9 cellular contexts compared by ENCODE assay signal in genomic region chr21:38505654-38506523, GRCh38. TPM values are rescaled to one million over a fixed set of nuclear protein-coding genes. Genes with fewer than 3 reads are reported as not detected.
DNase-seq lines count a peak whose midpoint lies in the region; ATAC-seq, FAIRE-seq and TF ChIP-seq lines count a peak whose summit lies in the region.
"Had no signal": no experiment of that assay in that cellular context is flagged by ENCODE, and none has a peak within 500 bp of the region (broad histone marks: within the 10 kb centered on the region; RNA-seq: fewer than 3 reads in every experiment).

No MANE protein-coding gene starts in this region.

- H3K4me2 ChIP-seq in K562 (ENCODE audit: insufficient read depth, low read length) = no peak overlapping the region

- peak; percentile 48 to 74 for TF ChIP-seq CTCF in Caco-2 (IDR thresholded peaks at IDR 0.05; ENCODE audit: insufficient read depth in 1 of 2, low read depth in 1 of 2, low read length in 1 of 2, severe bottlenecking in 1 of 2, unreplicated experiment in 1 of 2)
- TF ChIP-seq CTCF in K562 (IDR thresholded peaks at IDR 0.05 in 2 of 3, conservative IDR thresholded peaks at IDR 0.05 in 1 of 3; ENCODE audit: insufficient read depth in 2 of 3, low read depth in 1 of 3, low read length in 3 of 3) = peak; percentile 57 to 75 (median 66)

- H3K4me3 ChIP-seq in Caco-2 (ENCODE audit: low read depth, low read length) (no peak overlapping the region), K562 (no peak overlapping the region), subcutaneous abdominal adipose tissue (ENCODE audit: low read depth in 1 of 5, low read length in 5 of 5) (peak overlapping the region in 3 of 5 donors; percentile 28 to 36 (median 28))

- H2AFZ ChIP-seq in K562 (ENCODE audit: low read depth, low read length) = no peak overlapping the region

- H3K27ac ChIP-seq in K562 (ENCODE audit: extremely low read depth, low read depth, low read length) (no peak overlapping the region), subcutaneous abdominal adipose tissue (ENCODE audit: low read depth, low read length) (peak overlapping the region; percentile 9)

- no peaks in the 10 kb centered on the region for H3K36me3 Mint-ChIP-seq in Caco-2 (ENCODE audit: insufficient read depth, unreplicated experiment)
- H3K36me3 Mint-ChIP-seq in immature natural killer cell = no peaks in the 10 kb centered on the region

- H3K4me1 ChIP-seq in Caco-2 = no peaks in the 10 kb centered on the region
- no peaks in the 10 kb centered on the region for H3K4me1 ChIP-seq in K562 (replicated peaks in 1 of 2; ENCODE audit: control insufficient read depth in 2 of 2, insufficient read depth in 2 of 2, low read length in 2 of 2)
- peaks cover 0 to 20% (median 5%) of the 10 kb centered on the region in 5 donors for H3K4me1 ChIP-seq in subcutaneous abdominal adipose tissue (ENCODE audit: control insufficient read depth in 5 of 5, insufficient read depth in 5 of 5, low read length in 5 of 5)

- peak in 1 of 2 experiments; percentile 34 for DNase-seq in Caco-2
- DNase-seq in HS-5 (ENCODE audit: low read depth) = peak; percentile 39
- DNase-seq in NCI-H748 (lab: John Stamatoyannopoulos, UW; ENCODE audit: unreplicated experiment) = peak; percentile 81
- peak in 3 of 4 experiments; percentile 20 to 60 (median 31) for DNase-seq in K562 (ENCODE audit: extremely low read depth in 1 of 4, low spot score in 3 of 4)
- DNase-seq in immature natural killer cell = peak in 2 of 3 donors; percentile 13 to 17
- no peak for DNase-seq in OCI-M2 (lab: John Stamatoyannopoulos, UW; ENCODE audit: unreplicated experiment)

- 0 out of 2 replicates have a peak, but pooled peaks cover 6% of the 10 kb centered on the region for H4K20me1 ChIP-seq in K562 (replicated peaks; ENCODE audit: control insufficient read depth, insufficient read depth, low read length)

- 4% methylated on average over 9 of the region's 9 CpGs for WGBS in K562 (ENCODE audit: insufficient coverage, low coverage, missing lambda C conversion rate)

- POLR2A ChIA-PET in Caco-2 (lab: Charles Lee) = no interaction called here
- POLR2A ChIA-PET in K562 (lab: Yijun Ruan, JAX) = interaction anchor here (0.6 kb wide), 2 partner anchors 162 to 420 kb away, joined by 3 read pairs; no protein-coding TSS in a partner anchor

- no peaks in the 10 kb centered on the region for H3K9me3 Mint-ChIP-seq in Caco-2 (ENCODE audit: unreplicated experiment)
- peaks cover 0 to 2% (median 0%) of the 10 kb centered on the region in 6 donors for H3K9me3 Mint-ChIP-seq in immature natural killer cell

- in situ Hi-C loops in K562 (cut with MboI) = no loop called here

- no peak for TF ChIP-seq EP300 in K562 (IDR thresholded peaks at IDR 0.05; ENCODE audit: low read length)

- H3K79me2 ChIP-seq in K562 (ENCODE audit: control insufficient read depth, insufficient read depth, low read length) = no peaks in the 10 kb centered on the region

- H3K27me3 Mint-ChIP-seq in Caco-2 (ENCODE audit: insufficient read depth, unreplicated experiment) = peaks cover 10% of the 10 kb centered on the region
- peaks cover 0 to 6% (median 2%) of the 10 kb centered on the region in 3 donors for H3K27me3 Mint-ChIP-seq in immature natural killer cell (ENCODE audit: low read depth in 3 of 3)

- no peaks in the 10 kb centered on the region for H3K36me3 ChIP-seq in Caco-2 (ENCODE audit: control insufficient read depth, insufficient read depth, low read length)
- no peaks in the 10 kb centered on the region for H3K36me3 ChIP-seq in K562 (ENCODE audit: control insufficient read depth, insufficient read depth, low read length)
- H3K36me3 ChIP-seq in subcutaneous abdominal adipose tissue (ENCODE audit: control insufficient read depth in 5 of 5, insufficient read depth in 5 of 5, low read length in 5 of 5) = no peaks in the 10 kb centered on the region

- FAIRE-seq in K562 (lab: Jason Lieb, UNC) = peak; percentile 96

- no TSS peak for BruUV-seq in Caco-2 (replicated peaks; lab: Mats Ljungman, UMichigan)
- BruUV-seq in K562 (replicated peaks; lab: Mats Ljungman, UMichigan) = no TSS peak

- H3K4me3 Mint-ChIP-seq in Caco-2 (ENCODE audit: unreplicated experiment) = no peak overlapping the region
- peak overlapping the region in 2 of 5 donors; percentile 27 to 79 for H3K4me3 Mint-ChIP-seq in immature natural killer cell

- CTCF ChIA-PET in Caco-2 (lab: Charles Lee) = interaction anchor here (0.6 to 1.0 kb wide), 5 partner anchors 125 to 632 kb away, joined by 3 to 6 read pairs (median 4); no protein-coding TSS in a partner anchor
- CTCF ChIA-PET in K562 (lab: Yijun Ruan, JAX; ENCODE audit: low intra/inter-chr PET ratio) = interaction anchor here (0.6 kb wide), 1 partner anchor 1012 kb away, joined by 4 read pairs; no protein-coding TSS in a partner anchor

- no peak overlapping the region for H3K27ac Mint-ChIP-seq in Caco-2 (ENCODE audit: unreplicated experiment)
- H3K27ac Mint-ChIP-seq in immature natural killer cell = peak overlapping the region in 1 of 6 donors; percentile 57

- H3K9me3 ChIP-seq in Caco-2 = no peaks in the 10 kb centered on the region
- H3K9me3 ChIP-seq in K562 (replicated peaks; ENCODE audit: control insufficient read depth, insufficient read depth, low read depth, low read length) = no peaks in the 10 kb centered on the region
- H3K9me3 ChIP-seq in subcutaneous abdominal adipose tissue (ENCODE audit: control insufficient read depth in 5 of 5, low read length in 5 of 5) = no peaks in the 10 kb centered on the region

- peak; percentile 95 for ATAC-seq in K562
- ATAC-seq in HG03108 (IDR thresholded peaks at IDR 0.05; ENCODE audit: unreplicated experiment) = no peak

- no peaks in the 10 kb centered on the region for H3K27me3 ChIP-seq in Caco-2 (replicated peaks; ENCODE audit: control insufficient read depth, insufficient read depth, low read length)
- peaks cover 17 to 24% of the 10 kb centered on the region in 2 experiments for H3K27me3 ChIP-seq in K562 (ENCODE audit: control insufficient read depth in 2 of 2, insufficient read depth in 2 of 2, low read length in 2 of 2)
- H3K27me3 ChIP-seq in subcutaneous abdominal adipose tissue (ENCODE audit: control insufficient read depth in 5 of 5, insufficient read depth in 4 of 5, low read length in 5 of 5) = peaks cover 0 to 7% (median 3%) of the 10 kb centered on the region in 5 donors

- H3K9me1 ChIP-seq in K562 (ENCODE audit: control insufficient read depth, insufficient read depth, low read length) = no peaks in the 10 kb centered on the region

- intact Hi-C loops in Caco-2 (cut with micrococcal nuclease; ENCODE audit: unreplicated experiment) = loop anchor here (2.0 to 5.0 kb wide), 2 partner anchors 207 to 631 kb away; no protein-coding TSS in a partner anchor
- intact Hi-C loops in K562 (cut with micrococcal nuclease) = loop anchor here (2.0 to 10.0 kb wide), 2 partner anchors 209 to 633 kb away; no protein-coding TSS in a partner anchor

- no peak for TF ChIP-seq POLR2A in K562 (conservative IDR thresholded peaks at IDR 0.05)

- peak; percentile 59 to 77 for TF ChIP-seq RAD21 in K562 (CRISPR knock-in tag; conservative IDR thresholded peaks at IDR 0.05 in 1 of 2, IDR thresholded peaks at IDR 0.05 in 1 of 2)

- H3K4me1 Mint-ChIP-seq in Caco-2 (ENCODE audit: low read depth, unreplicated experiment) (no peaks in the 10 kb centered on the region), immature natural killer cell (peaks cover 11 to 17% of the 10 kb centered on the region in 2 donors)

- H3K9ac ChIP-seq in K562 (ENCODE audit: insufficient read depth in 1 of 2, low read depth in 2 of 2, low read length in 2 of 2) (no peak overlapping the region), subcutaneous abdominal adipose tissue (ENCODE audit: low read length in 5 of 5) (no peak overlapping the region)

TF ChIP-seq in K562, 482 proteins besides CTCF, POLR2A, EP300 and RAD21 (continues in another document):
- TF ChIP-seq TEAD4 (IDR thresholded peaks at IDR 0.05; ENCODE audit: low read length) = peak; percentile 53; the same call in 1 of the 2 replicates
- no peak for TF ChIP-seq TEAD4 (CRISPR knock-in tag; IDR thresholded peaks at IDR 0.05; ENCODE audit: borderline replicate concordance)
- no peak for TF ChIP-seq BHLHE40 (IDR thresholded peaks at IDR 0.05; ENCODE audit: low read length)
- no peak for TF ChIP-seq SIX5 (IDR thresholded peaks at IDR 0.05; ENCODE audit: borderline replicate concordance in 1 of 2, insufficient read depth in 1 of 2, low read depth in 1 of 2, low read length in 2 of 2)
- no peak for TF ChIP-seq RAD51 (IDR thresholded peaks at IDR 0.05; ENCODE audit: borderline replicate concordance, low read depth)
- no peak for TF ChIP-seq ZNF655 (CRISPR knock-in tag; IDR thresholded peaks at IDR 0.05)
- peak; percentile 65; the same call in 1 of the 2 replicates for TF ChIP-seq TEAD2 (tag; IDR thresholded peaks at IDR 0.05)
- TF ChIP-seq BRD4 (IDR thresholded peaks at IDR 0.05) = no peak

RNA-seq across cellular contexts. Expression of gene ERG, which starts 7.6 kb away (rescaled TPM):
- total RNA-seq in Caco-2 (2022) = not detected in 2 replicates
- total RNA-seq in K562 (2011; cell fraction: chromatin; rRNA removed; ENCODE audit: low replicate concordance) = not detected in 2 replicates
- total RNA-seq in K562 (2011; cell fraction: nucleolus; rRNA removed) = not detected in 2 replicates
- not detected in 2 replicates for total RNA-seq in K562 (2011; cell fraction: nucleoplasm; rRNA removed)
- total RNA-seq in K562 (2014; rRNA removed) = not detected in 2 replicates
- total RNA-seq in K562 (2014; rRNA removed; fragmentation: Illumina TruSeq; extraction: Trizol) = not detected in 2 replicates
- total RNA-seq in K562 (2015; rRNA removed; fragmentation: Illumina TruSeq; extraction: Trizol) = not detected in 2 replicates
- total RNA-seq in K562 (2021) = not detected in 2 replicates
- not detected in 2 replicates for polyA plus RNA-seq in K562 (2011; rRNA removed)
- 0.07 TPM in 1 of 2 replicates, not detected in the other for polyA plus RNA-seq in K562 (2011; cell fraction: cytosol; rRNA removed)
- polyA plus RNA-seq in K562 (2011; cell fraction: nucleus; rRNA removed) = 0.30 TPM in 1 of 2 replicates, not detected in the other
- 0.03 and 0.07 TPM in 2 replicates for polyA plus RNA-seq in K562 (2012)
- polyA plus RNA-seq in K562 (2014; fragmentation: Illumina TruSeq; extraction: Trizol) = not detected in 2 replicates
- under 1 TPM in 1 of 2 experiments, not detected in 1; 0.06 TPM for polyA plus RNA-seq in K562 (2014; fragmentation: Nextera tagmentation; extraction: Ambion mirVana)
- polyA plus RNA-seq in K562 (2014; rRNA removed) = not detected in 2 replicates
- not detected in 2 replicates for polyA minus RNA-seq in K562 (2011; rRNA and poly(A)+ RNA removed)
- polyA minus RNA-seq in K562 (2011; cell fraction: cytosol; rRNA and poly(A)+ RNA removed) = not detected in 2 replicates
- polyA minus RNA-seq in K562 (2011; cell fraction: nucleus; rRNA and poly(A)+ RNA removed) = not detected in 2 replicates
- polyA plus RNA-seq in immature natural killer cell = not detected
- total RNA-seq: T-helper 1 cell treated with Interleukin-12 subunit alpha and Interleukin-12 subunit beta and Interleukin-4 antibody, amounts not matched to agents 30 ng/mL and 1 ng/mL, for 36 hours had no signal

Comparison
In these comparisons a context has a peak if more than half of its experiments do, and no peak if none do; other contexts are left out.
1. H3K4me3 ChIP-seq: peak in subcutaneous abdominal adipose tissue (3 of 5); none in Caco-2 (single experiment) and K562 (single experiment).